17 cellular contexts compared by ENCODE assay signal in genomic region chr5:112960316-112960715, GRCh38. TPM values are rescaled to one million over a fixed set of nuclear protein-coding genes. Genes with fewer than 3 reads are reported as not detected.
DNase-seq lines count a peak whose midpoint lies in the region; ATAC-seq, FAIRE-seq and TF ChIP-seq lines count a peak whose summit lies in the region.
"Had no signal": no experiment of that assay in that cellular context is flagged by ENCODE, and none has a peak within 500 bp of the region (broad histone marks: within the 10 kb centered on the region; RNA-seq: fewer than 3 reads in every experiment).

No MANE protein-coding gene starts in this region.

- no peak for FAIRE-seq in A549 (lab: Jason Lieb, UNC)
- FAIRE-seq: GM12878 had no signal

- DNase-seq in A549 (ENCODE audit: low read depth in 1 of 2, low spot score in 1 of 2) = no peak
- peak; percentile 19 for DNase-seq in ELR (ENCODE audit: low read depth)
- DNase-seq in NCI-H82 treated with DMSO at 0.1 percent for 48 hours (lab: John Stamatoyannopoulos, UW; ENCODE audit: unreplicated experiment) = peak; percentile 93
- DNase-seq in mesothelial cell of epicardium (ENCODE audit: low spot score in 2 of 2, unreplicated experiment in 2 of 2) = no peak
- DNase-seq in T-helper 9 cell = no peak
- DNase-seq in NCI-H146 (lab: John Stamatoyannopoulos, UW) = no peak
- DNase-seq in lower leg skin (ENCODE audit: low spot score in 2 of 2) = no peak
- DNase-seq: activated B cell treated with CpG ODN at 0.5 μM for 24 hours; GDM1; midbrain; NCI-H2081 treated with DMSO at 0.1 percent for 48 hours; occipital lobe; sigmoid colon; stimulated activated CD4-positive, alpha-beta T cell treated with anti-CD3 and anti-CD28 coated beads, Interleukin-2, amount 100 ng/mL, for 24 hours had no signal

- peak overlapping the region; percentile 78 for H3K4me2 ChIP-seq in A549

- peak in 1 of 2 experiments; percentile 18; a peak in 3 of 6 replicates for ATAC-seq in A549
- no peak for ATAC-seq in HG02678 (IDR thresholded peaks at IDR 0.05; ENCODE audit: unreplicated experiment)
- ATAC-seq: GM12878 had no signal

- no peak for TF ChIP-seq EP300 in A549 (IDR thresholded peaks at IDR 0.05)

- intact Hi-C loops in lower leg skin (cut with DNase I; ENCODE audit: low total_unique reads) = no loop called here

- H3K27me3 Mint-ChIP-seq in mesothelial cell of epicardium (ENCODE audit: low read depth) = no peaks in the 10 kb centered on the region
- H3K27me3 Mint-ChIP-seq: activated B cell treated with CpG ODN at 0.5 μM for 24 hours had no signal

- no peaks in the 10 kb centered on the region for H3K36me3 Mint-ChIP-seq in mesothelial cell of epicardium

- peak overlapping the region; percentile 23 for H3K27ac Mint-ChIP-seq in mesothelial cell of epicardium
- H3K27ac Mint-ChIP-seq: activated B cell treated with CpG ODN at 0.5 μM for 24 hours had no signal

- H3K27ac ChIP-seq in A549 = peak overlapping the region; percentile 36 to 78
- H3K27ac ChIP-seq: vagina had no signal

- 90% methylated on average over 1 of the region's 1 CpG for whole genome bisulfite sequencing in A549 (ENCODE audit: missing lambda C conversion rate)
- WGBS in lower leg skin, 2 donors = 100% methylated on average over 1 of the region's 1 CpG

- no peaks in the 10 kb centered on the region for H3K9me3 ChIP-seq in A549
- H3K9me3 ChIP-seq: sigmoid colon, vagina had no signal

- H3K4me1 Mint-ChIP-seq in mesothelial cell of epicardium = peaks cover 28% of the 10 kb centered on the region

- no peak overlapping the region for H3K4me3 Mint-ChIP-seq in mesothelial cell of epicardium
- H3K4me3 Mint-ChIP-seq: activated B cell treated with CpG ODN at 0.5 μM for 24 hours had no signal

- CTCF ChIA-PET in A549 (lab: Yijun Ruan, JAX) = interaction anchor here (0.8 to 2.0 kb wide), 6 partner anchors 8 to 39 kb away, joined by 3 to 6 read pairs (median 4); partner anchors contain the start of gene REEP5

- H3K9me3 Mint-ChIP-seq in mesothelial cell of epicardium = no peaks in the 10 kb centered on the region
- H3K9me3 Mint-ChIP-seq: activated B cell treated with CpG ODN at 0.5 μM for 24 hours had no signal

- no peak for TF ChIP-seq RAD21 in A549 (conservative IDR thresholded peaks at IDR 0.05 in 1 of 2, IDR thresholded peaks at IDR 0.05 in 1 of 2)

- no peak for TF ChIP-seq CTCF in A549 (IDR thresholded peaks at IDR 0.05)
- TF ChIP-seq CTCF in mesothelial cell of epicardium (IDR thresholded peaks at IDR 0.05; ENCODE audit: unreplicated experiment) = no peak
- no peak for TF ChIP-seq CTCF in lower leg skin (IDR thresholded peaks at IDR 0.05)

- H3K4me1 ChIP-seq in A549 = peaks cover 63% of the 10 kb centered on the region

- no peak for TF ChIP-seq POLR2A in A549 (IDR thresholded peaks at IDR 0.05; ENCODE audit: low read length)
- TF ChIP-seq POLR2A in lower leg skin (IDR thresholded peaks at IDR 0.05) = no peak

- POLR2A ChIA-PET in A549 (lab: Yijun Ruan, JAX) = interaction anchor here (0.7 to 3.3 kb wide), 3 partner anchors 16 to 99 kb away, joined by 3 to 13 read pairs (median 8); partner anchors contain the start of genes DCP2 and SRP19

- H3K4me3 ChIP-seq in A549 (no peak overlapping the region), lower leg skin (ENCODE audit: low read depth, poor library complexity, severe bottlenecking) (no peak overlapping the region)
- H3K4me3 ChIP-seq: GM12878, sigmoid colon, vagina had no signal

TF ChIP-seq in A549, 52 proteins besides CTCF, POLR2A, EP300 and RAD21:
- TF ChIP-seq REST (IDR thresholded peaks at IDR 0.05) = no peak
- TF ChIP-seq KDM5A (IDR thresholded peaks at IDR 0.05) = no peak
- TF ChIP-seq JUNB (IDR thresholded peaks at IDR 0.05) = no peak
- no peak for TF ChIP-seq PHF8 (IDR thresholded peaks at IDR 0.05; ENCODE audit: borderline replicate concordance, low read depth)
- TF ChIP-seq SREBF2 (IDR thresholded peaks at IDR 0.05) = no peak
- no peak for TF ChIP-seq CBX2 (IDR thresholded peaks at IDR 0.05; ENCODE audit: borderline replicate concordance, low read depth)
- no peak for TF ChIP-seq HES2 (IDR thresholded peaks at IDR 0.05)
- TF ChIP-seq ATOH8 (CRISPR knock-in tag; IDR thresholded peaks at IDR 0.05; ENCODE audit: low read depth) = no peak
- no peak for TF ChIP-seq HOXA7 (CRISPR knock-in tag; IDR thresholded peaks at IDR 0.05)

RNA-seq across cellular contexts. Expression of gene DCP2, which starts 16.3 kb away (rescaled TPM):
- polyA plus RNA-seq in A549 (2011; rRNA removed) = 16.1 and 18.5 TPM in 2 replicates
- 6.6 and 7.4 TPM in 2 replicates for polyA plus RNA-seq in A549 (2012; cell fraction: cytosol; rRNA removed)
- 1.9 and 4.0 TPM in 2 replicates for polyA plus RNA-seq in A549 (2012; cell fraction: nucleus; rRNA removed)
- 7.2 to 8.0 TPM (median 7.8 TPM) in 3 replicates for polyA plus RNA-seq in A549 (2017; fragmentation: RNase III; extraction: RNeasy Plus Mini Kit Qiagen cat#74134 plus additional on column Dnase treatment)
- polyA minus RNA-seq in A549 (2011; rRNA and poly(A)+ RNA removed) = 21.8 and 22.6 TPM in 2 replicates
- 88.5 to 98.6 TPM (median 90.0 TPM) in 3 replicates for total RNA-seq in mesothelial cell of epicardium
- 10 to 100 TPM; 20.7 to 27.3 (median 22.1) TPM for total RNA-seq in lower leg skin

RNA-seq across cellular contexts. Expression of gene REEP5, which starts 38.3 kb away (rescaled TPM):
- polyA plus RNA-seq in A549 (2011; rRNA removed) = 164 and 208 TPM in 2 replicates
- polyA plus RNA-seq in A549 (2012; cell fraction: cytosol; rRNA removed) = 157 and 170 TPM in 2 replicates
- polyA plus RNA-seq in A549 (2012; cell fraction: nucleus; rRNA removed) = 36.4 and 53.7 TPM in 2 replicates
- polyA plus RNA-seq in A549 (2017; fragmentation: RNase III; extraction: RNeasy Plus Mini Kit Qiagen cat#74134 plus additional on column Dnase treatment) = 123 to 139 TPM (median 134 TPM) in 3 replicates
- 195 and 198 TPM in 2 replicates for polyA minus RNA-seq in A549 (2011; rRNA and poly(A)+ RNA removed)
- 32.4 to 35.4 TPM (median 34.7 TPM) in 3 replicates for total RNA-seq in mesothelial cell of epicardium
- 10 to 100 TPM; 50.7 to 85.5 (median 74.4) TPM for total RNA-seq in lower leg skin

Comparison
In these comparisons a context has a peak if more than half of its experiments do, and no peak if none do; other contexts are left out.
1. DNase-seq: peak in ELR (single experiment) and NCI-H82 treated with DMSO at 0.1 percent for 48 hours (single experiment); none in A549 (0 of 2), mesothelial cell of epicardium (0 of 2), T-helper 9 cell (single experiment), NCI-H146 (single experiment) and lower leg skin (0 of 2).